ENCODE assay signal across 9 cellular contexts in genomic region chr20:51801220-51801991, GRCh38. TPM values are rescaled to one million over a fixed set of nuclear protein-coding genes. Genes with fewer than 3 reads are reported as not detected.
DNase-seq lines count a peak whose midpoint lies in the region; ATAC-seq, FAIRE-seq and TF ChIP-seq lines count a peak whose summit lies in the region.
"Had no signal": no experiment of that assay in that cellular context is flagged by ENCODE, and none has a peak within 500 bp of the region (broad histone marks: within the 10 kb centered on the region; RNA-seq: fewer than 3 reads in every experiment).

No MANE protein-coding gene starts in this region.

- H3K9me3 ChIP-seq in GM12878 (replicated peaks; ENCODE audit: control insufficient read depth, insufficient read depth, low read length): no peaks in the 10 kb centered on the region
- no peaks in the 10 kb centered on the region for H3K9me3 ChIP-seq in transverse colon

- H3K4me3 ChIP-seq in GM12878 (no peak overlapping the region), kidney epithelial cell (ENCODE audit: low read depth, low read length) (peak overlapping the region; percentile 44), transverse colon (peak overlapping the region in 3 of 4 donors; percentile 19 to 50 (median 31))

- BruUV-seq in GM12878 (replicated peaks; lab: Mats Ljungman, UMichigan): no TSS peak

- no peaks in the 10 kb centered on the region for H3K79me2 ChIP-seq in GM12878 (ENCODE audit: control insufficient read depth, insufficient read depth, low read length)

- H3K27me3 Mint-ChIP-seq in activated CD4-positive, alpha-beta T cell treated with anti-CD3 and anti-CD28 coated beads for 36 hours: peaks cover 57% of the 10 kb centered on the region

- no peak for TF ChIP-seq POLR2A in GM12878 (IDR thresholded peaks at IDR 0.05; ENCODE audit: low read depth, low read length)
- TF ChIP-seq POLR2A in transverse colon (IDR thresholded peaks at IDR 0.05): no peak

- no peak overlapping the region for H3K27ac Mint-ChIP-seq in activated CD4-positive, alpha-beta T cell treated with anti-CD3 and anti-CD28 coated beads for 36 hours
- H3K27ac Mint-ChIP-seq: naive B cell had no signal

- H3K27ac ChIP-seq in GM12878 (ENCODE audit: control insufficient read depth, insufficient read depth) (no peak overlapping the region), transverse colon (no peak overlapping the region)

- TF ChIP-seq CTCF in GM12878 (IDR thresholded peaks at IDR 0.05 in 2 of 3, conservative IDR thresholded peaks at IDR 0.05 in 1 of 3; ENCODE audit: control insufficient read depth in 2 of 3, extremely low read depth in 1 of 3, insufficient read depth in 1 of 3, low read depth in 3 of 3, low read length in 3 of 3) (no peak), kidney epithelial cell (IDR thresholded peaks at IDR 0.05; ENCODE audit: insufficient read depth, low read length, poor library complexity, severe bottlenecking) (peak; percentile 32), transverse colon (IDR thresholded peaks at IDR 0.05) (no peak)

- H2AFZ ChIP-seq in GM12878 (ENCODE audit: control insufficient read depth, low read depth, low read length): no peak overlapping the region

- no peaks in the 10 kb centered on the region for H3K9me3 Mint-ChIP-seq in activated CD4-positive, alpha-beta T cell treated with anti-CD3 and anti-CD28 coated beads for 36 hours (ENCODE audit: low read depth)

- no peak for FAIRE-seq in GM12878 (lab: Jason Lieb, UNC)

- peak overlapping the region; percentile 31; the same call in 1 of the 2 replicates for H3K4me2 ChIP-seq in GM12878 (ENCODE audit: control insufficient read depth, insufficient read depth)

- TF ChIP-seq RAD21 in GM12878 (IDR thresholded peaks at IDR 0.05; ENCODE audit: insufficient read depth, low read depth, low read length): no peak

- in situ Hi-C loops in GM12878 (cut with MboI) (no loop called here), transverse colon (cut with MboI; ENCODE audit: low pct_ligation_motif_present in 1 of 4, low pct_unique_long_range_greater_than_20kb in 1 of 4, low sequenced_read_pairs in 3 of 4) (no loop called here)

- peak overlapping the region; percentile 45 for H3K4me3 Mint-ChIP-seq in activated CD4-positive, alpha-beta T cell treated with anti-CD3 and anti-CD28 coated beads for 36 hours

- no peaks in the 10 kb centered on the region for H3K36me3 Mint-ChIP-seq in activated CD4-positive, alpha-beta T cell treated with anti-CD3 and anti-CD28 coated beads for 36 hours (ENCODE audit: low read depth)
- H3K36me3 Mint-ChIP-seq: naive B cell had no signal

- TF ChIP-seq EP300 in GM12878 (IDR thresholded peaks at IDR 0.05; ENCODE audit: borderline replicate concordance in 1 of 2, control insufficient read depth in 1 of 2, low read depth in 2 of 2, low read length in 2 of 2) (no peak), transverse colon (IDR thresholded peaks at IDR 0.05; ENCODE audit: low read depth) (no peak)

- SMC1A ChIA-PET in GM12878 (lab: Charles Lee; ENCODE audit: uncharacterized antibody, unreplicated experiment): no interaction called here

- H3K36me3 ChIP-seq in GM12878 (ENCODE audit: control insufficient read depth in 2 of 2, insufficient read depth in 2 of 2, low read length in 1 of 2) (no peaks in the 10 kb centered on the region), kidney epithelial cell (ENCODE audit: control insufficient read depth, insufficient read depth, low read length) (no peaks in the 10 kb centered on the region), transverse colon (no peaks in the 10 kb centered on the region)

- RAD21 ChIA-PET in GM12878 (lab: Charles Lee; ENCODE audit: unreplicated experiment): no interaction called here

- H3K9ac ChIP-seq in GM12878 (ENCODE audit: control insufficient read depth, insufficient read depth, low read length): no peak overlapping the region

- H3K4me1 Mint-ChIP-seq in activated CD4-positive, alpha-beta T cell treated with anti-CD3 and anti-CD28 coated beads for 36 hours: peaks cover 8% of the 10 kb centered on the region

- no peak for ATAC-seq in activated CD4-positive, alpha-beta T cell treated with anti-CD3 and anti-CD28 coated beads for 36 hours
- ATAC-seq in GM12878 (no peak), GM18498 (IDR thresholded peaks at IDR 0.05; ENCODE audit: unreplicated experiment) (no peak), GM21390 (IDR thresholded peaks at IDR 0.05; ENCODE audit: unreplicated experiment) (no peak)

- H3K27me3 ChIP-seq in GM12878 (replicated peaks in 1 of 2; ENCODE audit: control insufficient read depth in 2 of 2, insufficient read depth in 2 of 2, low read length in 1 of 2): peaks cover 5 to 15% of the 10 kb centered on the region in 2 experiments
- H3K27me3 ChIP-seq in kidney epithelial cell (ENCODE audit: control insufficient read depth, insufficient read depth, low read length): peaks cover 14% of the 10 kb centered on the region
- peaks cover 58% of the 10 kb centered on the region for H3K27me3 ChIP-seq in transverse colon

- 36% methylated on average over 38 of the region's 53 CpGs for WGBS in GM12878 (ENCODE audit: insufficient coverage, insufficient replicate concordance, low lambda C conversion rate, missing lambda C conversion rate)
- WGBS in transverse colon (ENCODE audit: low coverage in 1 of 2), 2 donors: 1% methylated on average over 52 of the region's 53 CpGs; no CpG with 5 or more reads in 1 of the 2 donors

- peak; percentile 12 for DNase-seq in activated CD4-positive, alpha-beta T cell treated with anti-CD3 and anti-CD28 coated beads for 36 hours
- DNase-seq in activated CD4-positive, alpha-beta T cell treated with anti-CD3 and anti-CD28 coated beads for 1 hour: no peak
- DNase-seq in GM12878 (ENCODE audit: low read depth, low spot score) (no peak), kidney epithelial cell (ENCODE audit: low read depth) (no peak), transverse colon (no peak)
- no peak for DNase-seq in effector CD8-positive, alpha-beta T cell (lab: John Stamatoyannopoulos, UW)
- DNase-seq: naive B cell had no signal

- no peaks in the 10 kb centered on the region for H4K20me1 ChIP-seq in GM12878 (ENCODE audit: control insufficient read depth, insufficient read depth)

- no peaks in the 10 kb centered on the region for H3K4me1 ChIP-seq in GM12878 (ENCODE audit: control insufficient read depth, insufficient read depth, low read length)
- H3K4me1 ChIP-seq in transverse colon: peaks cover 14 to 26% (median 22%) of the 10 kb centered on the region in 4 donors

- POLR2A ChIA-PET in activated CD4-positive, alpha-beta T cell treated with anti-CD3 and anti-CD28 coated beads for 36 hours (lab: Charles Lee): no interaction called here
- POLR2A ChIA-PET in GM12878 (lab: Charles Lee): no interaction called here

- CTCF ChIA-PET in activated CD4-positive, alpha-beta T cell treated with anti-CD3 and anti-CD28 coated beads for 36 hours (lab: Charles Lee): interaction anchor here (0.8 to 1.0 kb wide), 2 partner anchors 30 to 326 kb away, joined by 3 read pairs; no protein-coding TSS in a partner anchor
- CTCF ChIA-PET in GM12878 (lab: Yijun Ruan, JAX): no interaction called here

- intact Hi-C loops in activated CD4-positive, alpha-beta T cell treated with anti-CD3 and anti-CD28 coated beads for 36 hours (cut with DNase I, micrococcal nuclease): loop anchor here in 1 of 2 experiments (2.0 to 5.0 kb wide), 2 partner anchors 35 to 99 kb away; no protein-coding TSS in a partner anchor
- intact Hi-C loops in GM12878 (cut with micrococcal nuclease; ENCODE audit: unreplicated experiment): no loop called here
- intact Hi-C loops in transverse colon (cut with DNase I; ENCODE audit: low total_unique reads): no loop called here

RNA-seq across cellular contexts. Expression of gene SALL4, which starts 0.9 kb away (rescaled TPM):
- total RNA-seq in activated CD4-positive, alpha-beta T cell treated with anti-CD3 and anti-CD28 coated beads for 36 hours: under 1 TPM in 1 of 2 experiments, not detected in 1; 0.11 TPM
- 0.25 and 0.49 TPM in 2 replicates for total RNA-seq in GM12878 (2013; cell fraction: nucleolus; rRNA removed)
- total RNA-seq in GM12878 (2014; rRNA removed) (0.22 TPM in 1 of 2 replicates, not detected in the other), GM12878 (2014; rRNA removed; fragmentation: Illumina TruSeq; extraction: Trizol) (not detected in 2 replicates), GM12878 (2021) (0.08 and 0.23 TPM in 2 replicates), kidney epithelial cell (4.4 and 5.3 TPM in 2 replicates), transverse colon (under 1 TPM in 1 of 4 donors, not detected in 3; 0.14 TPM)
- polyA plus RNA-seq in GM12878 (2011; ENCODE audit: low read depth): not detected
- polyA plus RNA-seq in GM12878 (2011; rRNA removed) (0.97 and 1.1 TPM in 2 replicates), GM12878 (2014; fragmentation: Illumina TruSeq; extraction: Trizol) (not detected in 2 replicates), GM12878 (2014; fragmentation: Nextera tagmentation; extraction: Ambion mirVana) (not detected), GM12878 (2014; rRNA removed) (not detected in 2 replicates), GM12878 (2016; fragmentation: Nextera tagmentation; extraction: Ambion mirVana) (under 1 TPM in 1 of 2 experiments, not detected in 1; 0.08 TPM)
- 0.61 and 0.90 TPM in 2 replicates for polyA plus RNA-seq in GM12878 (2011; cell fraction: cytosol; rRNA removed)
- polyA plus RNA-seq in GM12878 (2011; cell fraction: nucleus; rRNA removed): 3.1 and 3.3 TPM in 2 replicates
- polyA plus RNA-seq in GM12878 (2012): 0.07 TPM in 1 of 2 replicates, not detected in the other
- polyA minus RNA-seq in GM12878 (2011; rRNA and poly(A)+ RNA removed): 0.37 and 0.77 TPM in 2 replicates
- 0.40 and 0.52 TPM in 2 replicates for polyA minus RNA-seq in GM12878 (2011; cell fraction: cytosol; rRNA and poly(A)+ RNA removed)
- 0.36 and 0.57 TPM in 2 replicates for polyA minus RNA-seq in GM12878 (2011; cell fraction: nucleus; rRNA and poly(A)+ RNA removed)

RNA-seq across cellular contexts. Expression of gene ATP9A, which starts 33.2 kb away (rescaled TPM):
- total RNA-seq in activated CD4-positive, alpha-beta T cell treated with anti-CD3 and anti-CD28 coated beads for 36 hours: 1 to 10 TPM; 2.2 to 2.7 TPM
- total RNA-seq in GM12878 (2013; cell fraction: nucleolus; rRNA removed): 0.07 and 0.13 TPM in 2 replicates
- total RNA-seq in GM12878 (2014; rRNA removed) (0.11 TPM in 2 replicates), GM12878 (2014; rRNA removed; fragmentation: Illumina TruSeq; extraction: Trizol) (0.04 and 0.14 TPM in 2 replicates), GM12878 (2021) (0.31 and 0.37 TPM in 2 replicates), kidney epithelial cell (37.6 and 37.9 TPM in 2 replicates), transverse colon (10 to 100 TPM; 66.3 to 93.0 (median 78.9) TPM)
- polyA plus RNA-seq in GM12878 (2011; ENCODE audit: low read depth): 0.14 TPM
- polyA plus RNA-seq in GM12878 (2011; rRNA removed) (0.81 and 0.98 TPM in 2 replicates), GM12878 (2014; fragmentation: Illumina TruSeq; extraction: Trizol) (0.10 and 0.16 TPM in 2 replicates), GM12878 (2014; fragmentation: Nextera tagmentation; extraction: Ambion mirVana) (under 1 TPM; 0.03 to 0.04 TPM), GM12878 (2014; rRNA removed) (0.10 and 0.13 TPM in 2 replicates), GM12878 (2016; fragmentation: Nextera tagmentation; extraction: Ambion mirVana) (under 1 TPM; 0.15 to 0.16 TPM)
- polyA plus RNA-seq in GM12878 (2011; cell fraction: cytosol; rRNA removed): 0.64 and 0.75 TPM in 2 replicates
- 0.59 and 1.1 TPM in 2 replicates for polyA plus RNA-seq in GM12878 (2011; cell fraction: nucleus; rRNA removed)
- 0.24 and 0.41 TPM in 2 replicates for polyA plus RNA-seq in GM12878 (2012)
- polyA minus RNA-seq in GM12878 (2011; rRNA and poly(A)+ RNA removed): 1.1 and 2.3 TPM in 2 replicates
- 0.52 and 0.80 TPM in 2 replicates for polyA minus RNA-seq in GM12878 (2011; cell fraction: cytosol; rRNA and poly(A)+ RNA removed)
- polyA minus RNA-seq in GM12878 (2011; cell fraction: nucleus; rRNA and poly(A)+ RNA removed): 0.24 and 0.38 TPM in 2 replicates

Comparison
In these comparisons a context has a peak if more than half of its experiments do, and no peak if none do; other contexts are left out.
1. RNA of gene ATP9A, which starts 33.2 kb away (total RNA-seq): 66.3 to 93.0 TPM in transverse colon and 37.6 to 37.9 TPM in kidney epithelial cell; 2.2 to 2.7 TPM in activated CD4-positive, alpha-beta T cell treated with anti-CD3 and anti-CD28 coated beads for 36 hours and 0.04 to 0.37 TPM in GM12878; every median in the first group is over 10 times any median in the second.